Comparison of ENCODE assay signal across 10 cellular contexts in the genomic region with DNA sequence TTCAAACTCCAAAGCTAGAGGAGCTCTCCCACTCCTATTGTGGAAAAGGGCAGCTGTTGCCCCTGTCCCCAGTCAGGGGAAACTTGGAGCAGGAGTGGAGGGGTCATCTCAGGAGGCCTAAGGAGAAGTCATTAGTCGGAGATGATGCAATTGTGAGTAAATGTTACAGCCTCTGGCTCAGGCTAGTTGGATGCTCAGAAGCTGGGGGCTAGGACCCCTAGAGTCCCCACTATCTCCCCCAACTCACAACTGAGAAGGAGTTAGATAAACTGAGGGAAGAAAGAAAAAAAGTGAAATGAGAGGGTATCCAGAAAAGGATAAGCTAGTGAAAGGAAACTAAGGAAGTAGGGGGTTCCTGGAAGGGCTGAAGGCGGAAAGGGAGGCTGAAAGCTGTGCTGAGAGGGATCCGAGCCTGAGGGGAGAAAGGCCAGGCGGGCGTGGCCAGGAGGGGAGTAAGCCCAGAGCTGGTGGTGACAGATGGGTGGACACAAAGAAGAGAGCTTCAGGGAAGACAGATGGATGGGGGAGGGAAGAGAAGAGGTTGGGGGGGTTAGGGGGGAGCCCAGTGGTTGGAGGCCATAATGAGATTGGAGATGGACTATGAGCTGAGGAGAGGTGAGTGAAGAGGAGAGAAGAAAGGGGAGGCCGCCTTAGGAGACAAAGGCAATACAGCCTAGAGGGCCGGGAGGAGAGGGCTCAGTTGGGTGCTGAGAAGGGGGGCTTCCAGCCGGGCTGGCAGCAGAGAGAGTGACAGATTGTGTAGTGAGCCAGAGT. TPM values are rescaled to one million over a fixed set of nuclear protein-coding genes. Genes with fewer than 3 reads are reported as not detected.
DNase-seq lines count a peak whose midpoint lies in the region; ATAC-seq lines count a peak whose summit lies in the region.
"Had no signal": no experiment of that assay in that cellular context is flagged by ENCODE, and none has a peak within 500 bp of the region (broad histone marks: within the 10 kb centered on the region; RNA-seq: fewer than 3 reads in every experiment).

No MANE protein-coding gene starts in this region.

- H3K4me1 ChIP-seq in BLaER1: peaks cover 38% of the 10 kb centered on the region
- H3K4me1 ChIP-seq in SJCRH30: peaks cover 30% of the 10 kb centered on the region
- peaks cover 17% of the 10 kb centered on the region; the same call in 1 of the 2 replicates for H3K4me1 ChIP-seq in iPS-20b (ENCODE audit: insufficient read depth, low read length)

- H3K9ac ChIP-seq in BLaER1 (no peak overlapping the region; the same call in 1 of the 2 replicates), iPS-20b (ENCODE audit: low read depth, low read length) (peak overlapping the region; percentile 73)

- peaks cover 28% of the 10 kb centered on the region for H3K36me3 ChIP-seq in BLaER1
- H3K36me3 ChIP-seq in SJCRH30: peaks cover 24% of the 10 kb centered on the region
- H3K36me3 ChIP-seq in iPS-20b (ENCODE audit: insufficient read depth, low read depth, low read length): peaks cover 33% of the 10 kb centered on the region

- no peaks in the 10 kb centered on the region for H4K20me1 ChIP-seq in BLaER1

- H3K27ac ChIP-seq in BLaER1 (peak overlapping the region; percentile 33), SJCRH30 (peak overlapping the region; percentile 55), iPS-20b (ENCODE audit: low read length) (peak overlapping the region; percentile 42)

- DNase-seq in EH (ENCODE audit: low read depth): peak; percentile 31
- peak; percentile 51 to 70 for DNase-seq in SJCRH30
- no peak for DNase-seq in NCI-H748 treated with DMSO at 0.1 percent for 48 hours (lab: John Stamatoyannopoulos, UW)
- no peak for DNase-seq in DMS53 (lab: John Stamatoyannopoulos, UW)
- DNase-seq in kidney glomerular epithelial cell (lab: John Stamatoyannopoulos, UW): no peak
- DNase-seq: cortex of kidney, T1000 had no signal

- H3K9me3 ChIP-seq in BLaER1: no peaks in the 10 kb centered on the region
- H3K9me3 ChIP-seq in SJCRH30 (replicated peaks): no peaks in the 10 kb centered on the region
- no peaks in the 10 kb centered on the region for H3K9me3 ChIP-seq in iPS-20b (ENCODE audit: insufficient read depth, low read depth, low read length)

- ATAC-seq in GM19324 (IDR thresholded peaks at IDR 0.05; ENCODE audit: low FRiP score, unreplicated experiment): no peak

- peak overlapping the region; percentile 8; the same call in 1 of the 2 replicates for H3K4me2 ChIP-seq in BLaER1

- no peaks in the 10 kb centered on the region for H3K27me3 ChIP-seq in BLaER1
- H3K27me3 ChIP-seq in SJCRH30: no peaks in the 10 kb centered on the region
- no peaks in the 10 kb centered on the region for H3K27me3 ChIP-seq in iPS-20b (ENCODE audit: insufficient read depth, low read length)

- no peak overlapping the region for H3K4me3 ChIP-seq in BLaER1
- H3K4me3 ChIP-seq in SJCRH30: no peak overlapping the region
- H3K4me3 ChIP-seq in iPS-20b (ENCODE audit: low read length): no peak overlapping the region

RNA-seq across cellular contexts. Expression of a gene that starts 4.5 kb away (rescaled TPM):
- 1.4 and 2.2 TPM in 2 replicates for total RNA-seq in SJCRH30 (2014; rRNA removed; shearing (Covaris generic))

RNA-seq across cellular contexts. Expression of a gene that starts 19.2 kb away (rescaled TPM):
- 49.3 and 56.9 TPM in 2 replicates for total RNA-seq in SJCRH30 (2014; rRNA removed; shearing (Covaris generic))

RNA-seq across cellular contexts. Expression of a gene that starts 19.3 kb away (rescaled TPM):
- total RNA-seq in SJCRH30 (2014; rRNA removed; shearing (Covaris generic)): 107 TPM in 2 replicates

RNA-seq across cellular contexts. Expression of a gene that starts 38.0 kb away (rescaled TPM):
- total RNA-seq in SJCRH30 (2014; rRNA removed; shearing (Covaris generic)): 11.1 and 12.8 TPM in 2 replicates

Comparison
In these comparisons a context has a peak if more than half of its experiments do, and no peak if none do; other contexts are left out.
1. DNase-seq: peak in EH (single experiment) and SJCRH30 (2 of 2); none in NCI-H748 treated with DMSO at 0.1 percent for 48 hours (single experiment), DMS53 (single experiment) and kidney glomerular epithelial cell (single experiment).
2. Peak in every context shown above with its lines, with median percentiles within 50 percentile points of each other: H3K27ac ChIP-seq.